8 cellular contexts compared by ENCODE assay signal in the genomic region with DNA sequence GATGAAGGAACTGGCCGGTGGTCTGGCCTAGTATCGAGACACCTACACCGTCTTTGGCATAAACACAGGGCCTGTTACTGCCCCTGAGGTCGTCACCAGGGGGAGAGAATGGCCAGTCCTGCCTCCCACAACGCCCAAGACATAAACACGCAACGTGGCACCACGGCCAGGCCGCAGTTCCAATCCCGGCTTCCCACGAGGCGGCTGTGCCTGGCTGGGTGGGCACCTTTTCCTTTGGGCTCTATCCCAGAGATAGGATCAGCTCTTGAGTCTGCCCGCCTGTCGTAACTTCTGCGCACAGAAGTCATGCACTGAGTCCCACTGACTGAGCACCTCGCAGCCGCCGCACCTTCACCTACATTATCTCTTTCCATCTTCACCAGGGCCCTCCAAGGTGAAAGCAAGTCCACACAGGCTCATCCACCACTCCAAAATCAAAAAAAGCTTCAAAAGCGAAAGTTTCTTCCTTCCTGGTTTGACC. TPM values are rescaled to one million over a fixed set of nuclear protein-coding genes. Genes with fewer than 3 reads are reported as not detected.
DNase-seq lines count a peak whose midpoint lies in the region; ATAC-seq and TF ChIP-seq lines count a peak whose summit lies in the region.

No MANE protein-coding gene starts in this region.

- DNase-seq in CD8-positive, alpha-beta T cell: no peak
- no peak for DNase-seq in PC-3
- DNase-seq in epithelial cell of prostate (ENCODE audit: low read depth, low spot score): no peak
- DNase-seq in osteoblast (ENCODE audit: insufficient read length, low spot score, missing footprints): peak; percentile 93
- no peak for DNase-seq in nucleus accumbens (lab: John Stamatoyannopoulos, UW)
- no peak for DNase-seq in GM19238 (ENCODE audit: insufficient read length, low spot score)

- no peaks in the 10 kb centered on the region for H3K9me3 Mint-ChIP-seq in CD8-positive, alpha-beta T cell

- peaks cover 30% of the 10 kb centered on the region for H3K4me1 ChIP-seq in CD8-positive, alpha-beta T cell (ENCODE audit: insufficient read depth, low read length)
- H3K4me1 ChIP-seq in PC-3 (ENCODE audit: insufficient read depth, low read length) (peaks cover 25% of the 10 kb centered on the region), osteoblast (ENCODE audit: insufficient read depth, low read length) (peaks cover 27% of the 10 kb centered on the region)

- H3K4me1 Mint-ChIP-seq in CD8-positive, alpha-beta T cell (ENCODE audit: low read depth): peaks cover 60% of the 10 kb centered on the region

- H3K27me3 ChIP-seq in CD8-positive, alpha-beta T cell (ENCODE audit: insufficient read depth, low read length): no peaks in the 10 kb centered on the region
- H3K27me3 ChIP-seq in PC-3 (ENCODE audit: low read length) (no peaks in the 10 kb centered on the region), osteoblast (ENCODE audit: insufficient read depth, low read length) (no peaks in the 10 kb centered on the region)

- H3K27ac Mint-ChIP-seq in CD8-positive, alpha-beta T cell: peak overlapping the region; percentile 76

- BruUV-seq in PC-3 (replicated peaks; lab: Mats Ljungman, UMichigan): TSS peak; percentile 71

- peak overlapping the region; percentile 82 for H3K4me3 Mint-ChIP-seq in CD8-positive, alpha-beta T cell

- no peaks in the 10 kb centered on the region for H3F3A ChIP-seq in PC-3 (ENCODE audit: low read length, unreplicated experiment)

- ATAC-seq in CD8-positive, alpha-beta T cell: no peak
- ATAC-seq in PC-3 (peak; percentile 18), GM21528 (IDR thresholded peaks at IDR 0.05; ENCODE audit: low FRiP score, unreplicated experiment) (no peak), HG02981 (IDR thresholded peaks at IDR 0.05; ENCODE audit: unreplicated experiment) (no peak)

- CTCF ChIA-PET in CD8-positive, alpha-beta T cell (lab: Charles Lee): interaction anchor here (1.0 kb wide), 1 partner anchor 12 kb away, joined by 3 read pairs; no protein-coding TSS in a partner anchor
- CTCF ChIA-PET in PC-3 (lab: Charles Lee): no interaction called here

- TF ChIP-seq CTCF in CD8-positive, alpha-beta T cell (IDR thresholded peaks at IDR 0.05): no peak
- TF ChIP-seq CTCF in PC-3 (conservative IDR thresholded peaks at IDR 0.05; ENCODE audit: low read depth, low read length) (no peak), osteoblast (IDR thresholded peaks at IDR 0.05; ENCODE audit: extremely low read depth, low read depth, low read length) (no peak)

- peak overlapping the region; percentile 43 for H3K4me3 ChIP-seq in CD8-positive, alpha-beta T cell (ENCODE audit: low read depth, low read length)
- H3K4me3 ChIP-seq in PC-3 (ENCODE audit: low read length): peak overlapping the region; percentile 75
- peak overlapping the region; percentile 81 for H3K4me3 ChIP-seq in osteoblast (ENCODE audit: insufficient read depth, low read length)

- peak overlapping the region; percentile 97 for H3K4me2 ChIP-seq in PC-3 (ENCODE audit: low read length)
- H3K4me2 ChIP-seq in osteoblast (ENCODE audit: insufficient read depth, low read length): peak overlapping the region; percentile 91

- no peaks in the 10 kb centered on the region for H3K9me3 ChIP-seq in CD8-positive, alpha-beta T cell (ENCODE audit: low read length)
- H3K9me3 ChIP-seq in PC-3 (ENCODE audit: low read length) (no peaks in the 10 kb centered on the region), osteoblast (ENCODE audit: low read depth, low read length) (no peaks in the 10 kb centered on the region)

- H3K79me2 ChIP-seq in PC-3 (ENCODE audit: low read length): peaks cover 42% of the 10 kb centered on the region
- peaks cover 56% of the 10 kb centered on the region for H3K79me2 ChIP-seq in osteoblast (ENCODE audit: insufficient read depth, low read length)

- POLR2A ChIA-PET in CD8-positive, alpha-beta T cell (lab: Charles Lee): interaction anchor here (0.9 kb wide), 1 partner anchor 163 kb away, joined by 3 read pairs; no protein-coding TSS in a partner anchor
- POLR2A ChIA-PET in PC-3 (lab: Charles Lee; ENCODE audit: unreplicated experiment): no interaction called here

- H2AFZ ChIP-seq in PC-3 (ENCODE audit: low read length) (0 out of 2 replicates have a peak overlapping the region, but pooled peaks have one; percentile 7), osteoblast (ENCODE audit: low read length) (peak overlapping the region; percentile 33)

- H3K9ac ChIP-seq in PC-3 (ENCODE audit: low read length): peak overlapping the region; percentile 79

- H3K9me2 ChIP-seq in PC-3 (replicated peaks; ENCODE audit: low read length): no peaks in the 10 kb centered on the region

- H3K27ac ChIP-seq in CD8-positive, alpha-beta T cell (ENCODE audit: low read depth, low read length): peak overlapping the region; percentile 8
- peak overlapping the region; percentile 74 for H3K27ac ChIP-seq in PC-3 (ENCODE audit: low read length)
- H3K27ac ChIP-seq in epithelial cell of prostate: peak overlapping the region; percentile 61
- H3K27ac ChIP-seq in osteoblast (ENCODE audit: low read depth, low read length): peak overlapping the region; percentile 97

- intact Hi-C loops in CD8-positive, alpha-beta T cell (cut with DNase I, micrococcal nuclease): loop anchor here in 1 of 2 experiments (10.0 kb wide), 1 partner anchor 141 kb away; no protein-coding TSS in a partner anchor
- intact Hi-C loops in PC-3 (cut with micrococcal nuclease): no loop called here

- peaks cover 12% of the 10 kb centered on the region for H3K36me3 Mint-ChIP-seq in CD8-positive, alpha-beta T cell

- H3K36me3 ChIP-seq in CD8-positive, alpha-beta T cell (ENCODE audit: insufficient read depth, low read length): no peaks in the 10 kb centered on the region
- H3K36me3 ChIP-seq in PC-3 (ENCODE audit: low read depth, low read length) (no peaks in the 10 kb centered on the region), osteoblast (ENCODE audit: insufficient read depth, low read length) (peaks cover 14% of the 10 kb centered on the region)

- H3K27me3 Mint-ChIP-seq in CD8-positive, alpha-beta T cell (ENCODE audit: low read depth): peaks cover 3% of the 10 kb centered on the region

- H4K20me1 ChIP-seq in PC-3 (ENCODE audit: low read length): peaks cover 21% of the 10 kb centered on the region; the same call in 1 of the 2 replicates
- peaks cover 47% of the 10 kb centered on the region for H4K20me1 ChIP-seq in osteoblast (ENCODE audit: insufficient read depth, low read length)

RNA-seq across cellular contexts. Expression of a gene that starts 1.1 kb away (rescaled TPM):
- total RNA-seq in CD8-positive, alpha-beta T cell: 10 to 100 TPM; 10.5 to 11.0 TPM
- total RNA-seq in PC-3 (2014; rRNA removed): not detected in 2 replicates
- total RNA-seq in osteoblast: 10.9 and 14.8 TPM in 2 replicates

RNA-seq across cellular contexts. Expression of a gene that starts 52.3 kb away (rescaled TPM):
- under 1 TPM; 0.11 to 0.24 TPM for total RNA-seq in CD8-positive, alpha-beta T cell
- total RNA-seq in PC-3 (2014; rRNA removed): not detected in 2 replicates
- total RNA-seq in osteoblast: 1.1 and 1.5 TPM in 2 replicates

Comparison
In these comparisons a context has a peak if more than half of its experiments do, and no peak if none do; other contexts are left out.
1. H3K27ac ChIP-seq: peak in every context shown above with its lines; median percentile 97 in osteoblast; 74 in PC-3; 61 in epithelial cell of prostate; 8 in CD8-positive, alpha-beta T cell.
2. RNA of a gene that starts 1.1 kb away (total RNA-seq): 10.9 to 14.8 TPM in osteoblast and 10.5 to 11.0 TPM in CD8-positive, alpha-beta T cell; not detected in PC-3; every median in the first group is over 10 times any median in the second.
3. Peak in every context shown above with its lines, with median percentiles within 50 percentile points of each other: H3K4me3 ChIP-seq.